8 cellular contexts compared by ENCODE assay signal in genomic region chr3:152202976-152203626, GRCh38.
DNase-seq lines count a peak whose midpoint lies in the region; ATAC-seq, FAIRE-seq and TF ChIP-seq lines count a peak whose summit lies in the region.

No MANE protein-coding gene starts in this region.

- no peaks in the 10 kb centered on the region for H4K20me1 ChIP-seq in KMS-11 (ENCODE audit: insufficient read depth)

- H3K4me3 ChIP-seq in KMS-11 (IDR thresholded peaks at IDR 0.05; ENCODE audit: insufficient read depth, low read depth, low read length) (peak overlapping the region; percentile 85), coronary artery (peak overlapping the region; percentile 60), small intestine (ENCODE audit: low read depth in 1 of 2, low read length in 2 of 2) (peak overlapping the region in 1 of 2 donors; percentile 28)

- peak overlapping the region; percentile 87 for H3K27ac ChIP-seq in KMS-11
- peak overlapping the region; percentile 84 to 88 for H3K27ac ChIP-seq in coronary artery
- peak overlapping the region; percentile 11 to 48 for H3K27ac ChIP-seq in small intestine (ENCODE audit: low read depth in 1 of 2, low read length in 1 of 2)

- H3K4me2 ChIP-seq in KMS-11 = peak overlapping the region; percentile 85

- H3K79me2 ChIP-seq in KMS-11 (ENCODE audit: insufficient read depth, low read depth) = peaks cover 87% of the 10 kb centered on the region

- ATAC-seq in GM21515 (IDR thresholded peaks at IDR 0.05; ENCODE audit: unreplicated experiment) = no peak

- DNase-seq in NCI-H510A treated with DMSO at 0.1 percent for 48 hours (lab: John Stamatoyannopoulos, UW) = peak; percentile 24
- no peak for DNase-seq in NCI-H510A (lab: John Stamatoyannopoulos, UW)
- no peak for DNase-seq in coronary artery (ENCODE audit: low spot score)
- peak; percentile 82 for DNase-seq in small intestine
- no peak for DNase-seq in stimulated activated CD4-positive, alpha-beta T cell treated with anti-CD3 and anti-CD28 coated beads, Interleukin-12 subunit alpha, Interleukin-12 subunit beta, amount 100 ng/mL, for 4 hours
- no peak for DNase-seq in activated effector memory CD4-positive, alpha-beta T cell treated with anti-CD3 and anti-CD28 coated beads, Interleukin-2, amount 50 U/mL, for 16 hours

- H3K9me3 ChIP-seq in small intestine (ENCODE audit: control insufficient read depth, low read depth) = no peaks in the 10 kb centered on the region

- H3K4me1 ChIP-seq in KMS-11 (ENCODE audit: low read depth, poor library complexity, severe bottlenecking) (peaks cover 74% of the 10 kb centered on the region), small intestine (ENCODE audit: control insufficient read depth in 2 of 2, insufficient read depth in 1 of 2, low read depth in 1 of 2, low read length in 1 of 2) (peaks cover 2 to 3% of the 10 kb centered on the region in 2 donors)

- no peak for TF ChIP-seq CTCF in KMS-11 (conservative IDR thresholded peaks at IDR 0.05; ENCODE audit: low read depth, low read length)
- TF ChIP-seq CTCF in coronary artery (IDR thresholded peaks at IDR 0.05) = no peak

- FAIRE-seq in small intestine (lab: Jason Lieb, UNC) = peak; percentile 33

- peak overlapping the region; percentile 2 for H2AFZ ChIP-seq in KMS-11 (ENCODE audit: low read depth)

- 2 to 22% (median 6%) methylated on average over 3 of the region's 3 CpGs for WGBS in small intestine, 3 donors

- H3K36me3 ChIP-seq in KMS-11 (ENCODE audit: insufficient read depth) (no peaks in the 10 kb centered on the region), small intestine (ENCODE audit: control insufficient read depth in 2 of 2, insufficient read depth in 2 of 2, low read length in 2 of 2) (no peaks in the 10 kb centered on the region)

- H3K27me3 ChIP-seq in KMS-11 (ENCODE audit: insufficient read depth, low read depth) = no peaks in the 10 kb centered on the region
- H3K27me3 ChIP-seq in small intestine (ENCODE audit: control insufficient read depth in 2 of 2, insufficient read depth in 2 of 2, low read length in 2 of 2) = no peaks in the 10 kb centered on the region

- peak overlapping the region; percentile 72 for H3K9ac ChIP-seq in KMS-11

Comparison
In these comparisons a context has a peak if more than half of its experiments do, and no peak if none do; other contexts are left out.
1. DNase-seq: peak in NCI-H510A treated with DMSO at 0.1 percent for 48 hours (single experiment) and small intestine (single experiment); none in NCI-H510A (single experiment), coronary artery (single experiment), stimulated activated CD4-positive, alpha-beta T cell treated with anti-CD3 and anti-CD28 coated beads, Interleukin-12 subunit alpha, Interleukin-12 subunit beta, amount 100 ng/mL, for 4 hours (single experiment) and activated effector memory CD4-positive, alpha-beta T cell treated with anti-CD3 and anti-CD28 coated beads, Interleukin-2, amount 50 U/mL, for 16 hours (single experiment).
2. H3K27ac ChIP-seq: peak in every context shown above with its lines; median percentile 87 in KMS-11; 86 in coronary artery; 30 in small intestine.